ENCODE assay signal across 8 cellular contexts in the genomic region with DNA sequence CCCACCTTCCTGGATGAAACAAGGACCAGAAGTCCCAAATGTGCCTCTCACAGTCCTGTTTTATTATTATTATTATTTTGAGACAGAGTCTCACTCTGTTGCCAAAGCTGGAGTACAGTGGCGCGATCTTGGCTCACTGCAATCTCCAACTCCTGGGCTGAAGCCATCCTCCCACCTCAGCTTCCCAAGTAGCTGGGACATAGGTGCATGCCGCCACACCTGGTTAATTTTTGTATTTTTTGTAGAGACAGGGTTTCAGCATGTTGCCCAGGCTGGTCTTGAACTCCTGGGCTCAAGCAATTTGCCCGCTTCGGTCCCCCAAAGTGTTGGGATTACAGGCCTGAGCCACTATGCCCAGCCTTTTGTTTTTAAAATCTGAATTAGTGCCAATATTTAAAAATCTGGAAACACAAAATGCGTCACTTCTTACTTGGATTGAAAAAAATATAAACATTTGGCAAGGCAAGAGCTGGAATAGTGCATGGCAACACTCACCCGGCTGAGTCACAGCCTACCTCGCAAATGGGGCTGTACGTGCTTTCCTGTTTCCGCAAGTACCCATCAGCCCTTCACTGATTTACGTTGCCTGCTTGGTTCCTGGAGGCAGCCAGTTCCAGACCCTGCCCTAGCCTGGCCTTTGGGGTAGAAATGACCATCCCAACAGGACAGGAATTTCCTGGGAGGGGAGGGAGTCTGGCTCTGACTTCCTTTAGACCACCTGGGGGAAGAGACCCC. TPM values are rescaled to one million over a fixed set of nuclear protein-coding genes. Genes with fewer than 3 reads are reported as not detected.
A peak's percentile ranks its signal among the peaks of the same experiment; 100 is the strongest.
DNase-seq lines count a peak whose midpoint lies in the region; FAIRE-seq and TF ChIP-seq lines count a peak whose summit lies in the region.
"Had no signal": no experiment of that assay in that cellular context is flagged by ENCODE, and none has a peak within 500 bp of the region (broad histone marks: within the 10 kb centered on the region; RNA-seq: fewer than 3 reads in every experiment).

No MANE protein-coding gene starts in this region.

- dilution Hi-C loops in keratinocyte (cut with MboI; ENCODE audit: extremely low pct_ligation_motif_present, low sequenced_read_pairs) = no loop called here

- H3K9me3 ChIP-seq in breast epithelium = no peaks in the 10 kb centered on the region
- H3K9me3 ChIP-seq in keratinocyte (ENCODE audit: control insufficient read depth, low read depth, low read length) = no peaks in the 10 kb centered on the region

- DNase-seq in HS-5 (ENCODE audit: low read depth) = peak; percentile 94
- DNase-seq in breast epithelium (ENCODE audit: low spot score in 2 of 2) = peak in 1 of 2 donors; percentile 40
- DNase-seq in keratinocyte (ENCODE audit: low read depth, low spot score) = no peak
- peak; percentile 24 for DNase-seq in superior temporal gyrus (ENCODE audit: extremely low spot score)
- no peak for DNase-seq in COR-L47 (lab: John Stamatoyannopoulos, UW)
- no peak for DNase-seq in ecto neural progenitor cell (ENCODE audit: low spot score)
- no peak for DNase-seq in globus pallidus (ENCODE audit: low spot score)
- DNase-seq: activated gamma-delta T cell treated with Interleukin-2 at 50 U/mL for 16 hours had no signal

- no peaks in the 10 kb centered on the region for H4K20me1 ChIP-seq in keratinocyte (ENCODE audit: control insufficient read depth, extremely low read depth, insufficient read depth, low read length)

- intact Hi-C loops in breast epithelium (cut with DNase I; ENCODE audit: low total_unique reads) = no loop called here

- H2AFZ ChIP-seq in keratinocyte (ENCODE audit: control insufficient read depth, low read length) = peak overlapping the region; percentile 84

- no peaks in the 10 kb centered on the region for H3K9me1 ChIP-seq in keratinocyte (ENCODE audit: control insufficient read depth, extremely low read depth, insufficient read depth, low read length)

- H3K79me2 ChIP-seq in keratinocyte (ENCODE audit: control insufficient read depth, insufficient read depth, low read length) = peaks cover 24% of the 10 kb centered on the region

- peak overlapping the region; percentile 47 for H3K4me2 ChIP-seq in keratinocyte (ENCODE audit: control insufficient read depth, extremely low read depth, insufficient read depth, low read depth, low read length)

- peak overlapping the region; percentile 67 for H3K9ac ChIP-seq in keratinocyte (ENCODE audit: control insufficient read depth, extremely low read depth, insufficient read depth, low read length)

- no peak for TF ChIP-seq CTCF in breast epithelium (IDR thresholded peaks at IDR 0.05)
- TF ChIP-seq CTCF in keratinocyte (optimal IDR thresholded peaks at IDR 0.05 in 1 of 3, IDR thresholded peaks at IDR 0.05 in 1 of 3, conservative IDR thresholded peaks at IDR 0.05 in 1 of 3; ENCODE audit: extremely low read depth in 1 of 3, insufficient read depth in 2 of 3, low read length in 3 of 3) = no peak

- H3K27me3 ChIP-seq in breast epithelium (no peaks in the 10 kb centered on the region), keratinocyte (ENCODE audit: control insufficient read depth, extremely low read depth, insufficient read depth, low read length) (no peaks in the 10 kb centered on the region)

- H3K27ac ChIP-seq in breast epithelium = peak overlapping the region; percentile 37 to 99
- H3K27ac ChIP-seq in keratinocyte (ENCODE audit: control insufficient read depth, insufficient read depth, low read length) = peak overlapping the region; percentile 89

- H3K4me3 ChIP-seq in breast epithelium (no peak overlapping the region), keratinocyte (ENCODE audit: control insufficient read depth in 2 of 3, extremely low read depth in 1 of 3, insufficient read depth in 2 of 3, low read depth in 1 of 3, low read length in 3 of 3) (no peak overlapping the region)

- H3K36me3 ChIP-seq in breast epithelium (no peaks in the 10 kb centered on the region), keratinocyte (ENCODE audit: control insufficient read depth in 2 of 2, extremely low read depth in 1 of 2, insufficient read depth in 2 of 2, low read length in 2 of 2) (peaks cover 0 to 3% of the 10 kb centered on the region in 2 experiments)

- TF ChIP-seq POLR2A in breast epithelium (IDR thresholded peaks at IDR 0.05) = no peak

- peak; percentile 97 for FAIRE-seq in keratinocyte (lab: Jason Lieb, UNC)

- H3K4me1 ChIP-seq in breast epithelium (peaks cover 0 to 16% of the 10 kb centered on the region in 2 donors), keratinocyte (ENCODE audit: control insufficient read depth, extremely low read depth, insufficient read depth, low read length) (peaks cover 38% of the 10 kb centered on the region)

RNA-seq across cellular contexts. Expression of a gene that starts 6.3 kb away (rescaled TPM):
- total RNA-seq in breast epithelium = 10 to 100 TPM in 1 of 3 donors, 1 to 10 TPM in 2; 5.0 to 10.8 (median 9.8) TPM
- 27.8 to 78.9 TPM (median 36.0 TPM) in 3 replicates for polyA plus RNA-seq in keratinocyte
- polyA plus RNA-seq in keratinocyte (2011; ENCODE audit: low read depth) = 169 TPM
- polyA plus RNA-seq in keratinocyte (2011; cell fraction: cytosol; rRNA removed) = 35.5 and 51.1 TPM in 2 replicates
- polyA plus RNA-seq in keratinocyte (2011; cell fraction: nucleus; rRNA removed) = 75.7 and 82.7 TPM in 2 replicates
- polyA plus RNA-seq in keratinocyte (2012; ENCODE audit: low replicate concordance) = 22.3 and 259 TPM in 2 replicates
- 7.2 to 26.4 TPM (median 15.1 TPM) in 3 replicates for polyA minus RNA-seq in keratinocyte
- 35.1 TPM for polyA minus RNA-seq in keratinocyte (2011; cell fraction: cytosol; rRNA and poly(A)+ RNA removed)
- polyA minus RNA-seq in keratinocyte (2011; cell fraction: nucleus; rRNA and poly(A)+ RNA removed) = 30.1 and 36.9 TPM in 2 replicates

RNA-seq across cellular contexts. Expression of a gene that starts 56.6 kb away (rescaled TPM):
- 1 to 10 TPM; 2.3 to 4.0 (median 3.5) TPM for total RNA-seq in breast epithelium
- 1.3 to 2.4 TPM (median 1.4 TPM) in 3 replicates for polyA plus RNA-seq in keratinocyte
- 1.7 TPM for polyA plus RNA-seq in keratinocyte (2011; ENCODE audit: low read depth)
- polyA plus RNA-seq in keratinocyte (2011; cell fraction: cytosol; rRNA removed) = 1.0 and 2.7 TPM in 2 replicates
- polyA plus RNA-seq in keratinocyte (2011; cell fraction: nucleus; rRNA removed) = 3.7 and 5.6 TPM in 2 replicates
- 2.7 and 5.2 TPM in 2 replicates for polyA plus RNA-seq in keratinocyte (2012; ENCODE audit: low replicate concordance)
- polyA minus RNA-seq in keratinocyte = 2.4 to 5.5 TPM (median 3.2 TPM) in 3 replicates
- 3.3 TPM for polyA minus RNA-seq in keratinocyte (2011; cell fraction: cytosol; rRNA and poly(A)+ RNA removed)
- 4.0 and 4.9 TPM in 2 replicates for polyA minus RNA-seq in keratinocyte (2011; cell fraction: nucleus; rRNA and poly(A)+ RNA removed)

Comparison
In these comparisons a context has a peak if more than half of its experiments do, and no peak if none do; other contexts are left out.
1. DNase-seq: peak in HS-5 (single experiment) and superior temporal gyrus (single experiment); none in keratinocyte (single experiment), COR-L47 (single experiment), ecto neural progenitor cell (single experiment) and globus pallidus (single experiment).